ENCODE assay signal across 11 cellular contexts in genomic region chr7:29502133-29502532, GRCh38.
DNase-seq lines count a peak whose midpoint lies in the region; ATAC-seq and TF ChIP-seq lines count a peak whose summit lies in the region.
"Had no signal": no experiment of that assay in that cellular context is flagged by ENCODE, and none has a peak within 500 bp of the region (broad histone marks: within the 10 kb centered on the region; RNA-seq: fewer than 3 reads in every experiment).

No MANE protein-coding gene starts in this region.

- peaks cover 0 to 67% (median 23%) of the 10 kb centered on the region in 9 donors for H3K36me3 ChIP-seq in heart left ventricle
- H3K36me3 ChIP-seq in right atrium auricular region: peaks cover 8% of the 10 kb centered on the region
- H3K36me3 ChIP-seq in SU-DHL-6 (ENCODE audit: low read length): no peaks in the 10 kb centered on the region
- H3K36me3 ChIP-seq in mucosa of descending colon (ENCODE audit: low read depth): no peaks in the 10 kb centered on the region

- no peaks in the 10 kb centered on the region for H3K9me3 Mint-ChIP-seq in MCF 10A (ENCODE audit: unreplicated experiment)
- H3K9me3 Mint-ChIP-seq: CD8-positive, alpha-beta memory T cell had no signal

- peak in 1 of 5 donors; percentile 30 for DNase-seq in heart left ventricle
- no peak for DNase-seq in right atrium auricular region (ENCODE audit: low spot score)
- DNase-seq in mucosa of descending colon: no peak
- DNase-seq in MCF 10A (ENCODE audit: unreplicated experiment): no peak
- DNase-seq in stimulated activated CD4-positive, alpha-beta T cell treated with anti-CD3 and anti-CD28 coated beads, Interleukin-12 subunit alpha, Interleukin-12 subunit beta, amount 100 ng/mL, for 4 hours: no peak
- DNase-seq in activated CD4-positive, alpha-beta T cell treated with anti-CD3 and anti-CD28 coated beads, Interleukin-2, amount 50 U/mL, for 48 hours: no peak
- DNase-seq: Caco-2; CD8-positive, alpha-beta memory T cell; IMR-90 had no signal

- no peaks in the 10 kb centered on the region for H3K27me3 ChIP-seq in heart left ventricle
- no peaks in the 10 kb centered on the region for H3K27me3 ChIP-seq in right atrium auricular region
- H3K27me3 ChIP-seq in SU-DHL-6 (ENCODE audit: low read length): no peaks in the 10 kb centered on the region

- POLR2A ChIA-PET in MCF 10A (lab: Yijun Ruan, JAX): no interaction called here

- H4K20me1 ChIP-seq in SU-DHL-6 (ENCODE audit: low read depth, low read length): no peaks in the 10 kb centered on the region

- no peak overlapping the region for H3K27ac ChIP-seq in heart left ventricle
- H3K27ac ChIP-seq in right atrium auricular region: no peak overlapping the region
- H3K27ac ChIP-seq in SU-DHL-6 (ENCODE audit: low read depth, low read length): no peak overlapping the region
- H3K27ac ChIP-seq: 22Rv1 had no signal

- H3F3A ChIP-seq in SU-DHL-6 (ENCODE audit: insufficient read depth): no peaks in the 10 kb centered on the region

- no peak overlapping the region for H3K27ac Mint-ChIP-seq in MCF 10A (ENCODE audit: low read depth, unreplicated experiment)
- H3K27ac Mint-ChIP-seq: CD8-positive, alpha-beta memory T cell had no signal

- no peak overlapping the region for H3K4me3 Mint-ChIP-seq in MCF 10A (ENCODE audit: unreplicated experiment)
- H3K4me3 Mint-ChIP-seq: CD8-positive, alpha-beta memory T cell had no signal

- peak overlapping the region; percentile 8 for H2AFZ ChIP-seq in SU-DHL-6 (ENCODE audit: low read depth, low read length, severe bottlenecking)

- intact Hi-C loops in heart left ventricle (cut with DNase I): no loop called here
- intact Hi-C loops in mucosa of descending colon (cut with DNase I, micrococcal nuclease): no loop called here
- intact Hi-C loops in MCF 10A (cut with micrococcal nuclease): no loop called here

- H3K4me1 ChIP-seq in heart left ventricle (peaks cover 0 to 4% (median 0%) of the 10 kb centered on the region in 12 donors), right atrium auricular region (no peaks in the 10 kb centered on the region), mucosa of descending colon (ENCODE audit: low read depth) (no peaks in the 10 kb centered on the region)
- H3K4me1 ChIP-seq: Caco-2 had no signal

- no TSS peak for BruUV-seq in MCF 10A (replicated peaks; lab: Mats Ljungman, UMichigan)

- no peaks in the 10 kb centered on the region for H3K79me2 ChIP-seq in SU-DHL-6 (ENCODE audit: insufficient read depth, low read length)

- H3K9ac ChIP-seq in SU-DHL-6 (ENCODE audit: low read length): no peak overlapping the region

- no peaks in the 10 kb centered on the region for H3K27me3 Mint-ChIP-seq in MCF 10A (ENCODE audit: insufficient read depth, unreplicated experiment)
- H3K27me3 Mint-ChIP-seq: CD8-positive, alpha-beta memory T cell had no signal

- H3K4me2 ChIP-seq in SU-DHL-6 (ENCODE audit: low read depth, low read length, poor library complexity, severe bottlenecking): no peak overlapping the region

- peaks cover 15% of the 10 kb centered on the region for H3K4me1 Mint-ChIP-seq in MCF 10A (ENCODE audit: insufficient read depth, unreplicated experiment)
- H3K4me1 Mint-ChIP-seq: CD8-positive, alpha-beta memory T cell had no signal

- CTCF ChIA-PET in MCF 10A (lab: Yijun Ruan, JAX): interaction anchor here (0.7 kb wide), 1 partner anchor 144 kb away, joined by 3 read pairs; no protein-coding TSS in a partner anchor

- TF ChIP-seq POLR2A in heart left ventricle (IDR thresholded peaks at IDR 0.05): no peak

- no peaks in the 10 kb centered on the region for H3K9me3 ChIP-seq in heart left ventricle
- H3K9me3 ChIP-seq in right atrium auricular region: no peaks in the 10 kb centered on the region
- H3K9me3 ChIP-seq in SU-DHL-6 (ENCODE audit: insufficient read depth, low read length): no peaks in the 10 kb centered on the region
- no peaks in the 10 kb centered on the region for H3K9me3 ChIP-seq in mucosa of descending colon

- ATAC-seq in heart left ventricle (peak in 3 of 4 donors; percentile 59 to 78 (median 75)), mucosa of descending colon (peak; percentile 36)

- TF ChIP-seq CTCF in heart left ventricle (IDR thresholded peaks at IDR 0.05) (no peak), right atrium auricular region (IDR thresholded peaks at IDR 0.05) (no peak), SU-DHL-6 (IDR thresholded peaks at IDR 0.05; ENCODE audit: insufficient read depth, low read length, poor library complexity, severe bottlenecking) (no peak), mucosa of descending colon (IDR thresholded peaks at IDR 0.05) (no peak), MCF 10A (IDR thresholded peaks at IDR 0.05; ENCODE audit: unreplicated experiment) (no peak)

- 28 to 44% (median 43%) methylated on average over 2 of the region's 2 CpGs for WGBS in heart left ventricle, 4 donors

- no peak overlapping the region for H3K4me3 ChIP-seq in heart left ventricle
- no peak overlapping the region for H3K4me3 ChIP-seq in right atrium auricular region
- H3K4me3 ChIP-seq in SU-DHL-6 (ENCODE audit: insufficient read depth, low read length, poor library complexity, severe bottlenecking): no peak overlapping the region
- H3K4me3 ChIP-seq in mucosa of descending colon: no peak overlapping the region

- no peaks in the 10 kb centered on the region for H3K9me2 ChIP-seq in SU-DHL-6 (replicated peaks; ENCODE audit: insufficient read depth, low read length)

- no peaks in the 10 kb centered on the region for H3K36me3 Mint-ChIP-seq in MCF 10A (ENCODE audit: insufficient read depth, unreplicated experiment)
